Comparison of ENCODE assay signal across 2 cellular contexts in the genomic region with DNA sequence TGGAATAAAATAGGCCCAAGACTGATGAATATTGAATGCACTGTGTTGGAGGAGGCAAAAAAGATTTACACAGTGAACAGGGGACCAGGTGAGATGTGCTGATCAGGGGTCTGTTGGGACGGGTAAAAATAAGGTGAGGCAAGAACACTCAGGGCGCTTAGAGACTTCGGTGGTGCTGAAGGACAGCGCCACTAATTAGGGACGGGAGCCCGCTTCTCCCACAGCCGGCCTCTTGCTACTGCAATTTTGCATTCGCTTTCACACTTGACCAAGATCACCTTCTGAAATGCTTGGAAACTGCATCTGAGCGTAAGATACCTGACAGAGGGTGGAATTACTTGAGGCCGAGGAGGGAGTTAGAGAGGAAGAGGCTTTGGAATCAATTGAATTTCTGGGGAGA.
TF ChIP-seq lines count a peak whose summit lies in the region.

No MANE protein-coding gene starts in this region.

TF ChIP-seq in SK-N-SH, 30 proteins besides CTCF, POLR2A, EP300 and RAD21 (continued from another document):
- TF ChIP-seq, protein P1, sequence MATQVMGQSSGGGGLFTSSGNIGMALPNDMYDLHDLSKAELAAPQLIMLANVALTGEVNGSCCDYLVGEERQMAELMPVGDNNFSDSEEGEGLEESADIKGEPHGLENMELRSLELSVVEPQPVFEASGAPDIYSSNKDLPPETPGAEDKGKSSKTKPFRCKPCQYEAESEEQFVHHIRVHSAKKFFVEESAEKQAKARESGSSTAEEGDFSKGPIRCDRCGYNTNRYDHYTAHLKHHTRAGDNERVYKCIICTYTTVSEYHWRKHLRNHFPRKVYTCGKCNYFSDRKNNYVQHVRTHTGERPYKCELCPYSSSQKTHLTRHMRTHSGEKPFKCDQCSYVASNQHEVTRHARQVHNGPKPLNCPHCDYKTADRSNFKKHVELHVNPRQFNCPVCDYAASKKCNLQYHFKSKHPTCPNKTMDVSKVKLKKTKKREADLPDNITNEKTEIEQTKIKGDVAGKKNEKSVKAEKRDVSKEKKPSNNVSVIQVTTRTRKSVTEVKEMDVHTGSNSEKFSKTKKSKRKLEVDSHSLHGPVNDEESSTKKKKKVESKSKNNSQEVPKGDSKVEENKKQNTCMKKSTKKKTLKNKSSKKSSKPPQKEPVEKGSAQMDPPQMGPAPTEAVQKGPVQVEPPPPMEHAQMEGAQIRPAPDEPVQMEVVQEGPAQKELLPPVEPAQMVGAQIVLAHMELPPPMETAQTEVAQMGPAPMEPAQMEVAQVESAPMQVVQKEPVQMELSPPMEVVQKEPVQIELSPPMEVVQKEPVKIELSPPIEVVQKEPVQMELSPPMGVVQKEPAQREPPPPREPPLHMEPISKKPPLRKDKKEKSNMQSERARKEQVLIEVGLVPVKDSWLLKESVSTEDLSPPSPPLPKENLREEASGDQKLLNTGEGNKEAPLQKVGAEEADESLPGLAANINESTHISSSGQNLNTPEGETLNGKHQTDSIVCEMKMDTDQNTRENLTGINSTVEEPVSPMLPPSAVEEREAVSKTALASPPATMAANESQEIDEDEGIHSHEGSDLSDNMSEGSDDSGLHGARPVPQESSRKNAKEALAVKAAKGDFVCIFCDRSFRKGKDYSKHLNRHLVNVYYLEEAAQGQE (IDR thresholded peaks at IDR 0.05; ENCODE audit: low read depth, low read length): peak; percentile 84

TF ChIP-seq in SK-N-SH treated with all-trans-retinoic acid at 6 μM for 48 hours, 23 proteins besides CTCF, POLR2A, EP300 and RAD21 (continued from another document):
- TF ChIP-seq BACH2 (CRISPR knock-in tag; IDR thresholded peaks at IDR 0.05; ENCODE audit: borderline replicate concordance) (no peak), ZNF8 (CRISPR knock-in tag; IDR thresholded peaks at IDR 0.05) (no peak), ARNTL (CRISPR knock-in tag; IDR thresholded peaks at IDR 0.05; ENCODE audit: borderline replicate concordance, low read depth) (no peak), ZNF70 (CRISPR knock-in tag; IDR thresholded peaks at IDR 0.05) (no peak), TCF4 (CRISPR knock-in tag; IDR thresholded peaks at IDR 0.05; ENCODE audit: borderline replicate concordance) (no peak)
